In the genomic region with DNA sequence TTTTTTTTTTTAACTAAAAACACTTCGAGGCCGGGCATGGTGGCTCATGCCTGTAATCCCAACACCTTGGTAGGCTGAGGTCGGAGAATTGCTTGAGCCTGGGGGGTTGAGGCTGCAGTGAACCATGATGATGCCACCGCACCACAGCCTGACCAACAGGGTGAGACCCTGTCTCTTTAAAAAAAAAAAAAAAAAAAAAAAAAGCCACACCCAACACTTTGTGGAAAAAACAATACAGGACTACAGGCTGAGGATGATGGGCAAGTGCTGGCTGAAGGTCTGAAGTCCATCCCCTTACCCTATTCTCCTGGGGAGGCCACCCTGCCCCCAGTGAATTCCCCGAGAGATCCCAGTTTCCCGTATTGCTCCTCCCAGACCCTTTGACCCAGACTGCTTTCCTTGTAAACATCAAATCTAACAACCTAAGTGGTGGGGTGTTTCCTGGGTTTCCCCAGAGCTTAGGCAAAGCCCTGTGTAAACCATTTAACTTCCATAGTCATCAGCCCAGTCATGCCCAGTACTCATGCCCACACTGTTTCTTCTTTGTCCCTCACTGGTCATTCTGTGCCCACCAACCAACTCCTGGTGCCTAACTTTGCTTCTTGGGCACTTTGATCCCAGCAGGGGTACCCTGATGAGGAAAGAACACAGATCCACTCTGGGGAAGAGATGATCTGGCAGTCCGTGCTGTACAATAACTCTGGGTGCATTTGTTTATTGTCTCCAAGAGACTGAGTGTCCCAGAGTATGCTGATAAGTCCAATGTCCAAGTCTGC, we compare ENCODE assay signal across 1 cellular context.
A peak's percentile ranks its signal among the peaks of the same experiment; 100 is the strongest.
TF ChIP-seq lines count a peak whose summit lies in the region.

No MANE protein-coding gene starts in this region.

TF ChIP-seq in HepG2, 621 proteins besides CTCF, POLR2A, EP300 and RAD21 (continued from another document and continues in another):
- TF ChIP-seq HIC2 (CRISPR knock-in tag; IDR thresholded peaks at IDR 0.05; ENCODE audit: low read depth) (peak; percentile 98), CBX2 (IDR thresholded peaks at IDR 0.05; ENCODE audit: low read depth, low read length) (no peak), CBX2 (CRISPR knock-in tag; IDR thresholded peaks at IDR 0.05; ENCODE audit: low read depth) (0 out of 2 replicates have a peak, but pooled peaks have one; percentile 35), ZFP91 (CRISPR knock-in tag; IDR thresholded peaks at IDR 0.05; ENCODE audit: borderline replicate concordance) (peak; percentile 98), ASH2L (IDR thresholded peaks at IDR 0.05; ENCODE audit: insufficient read length, low read depth, low read length) (peak; percentile 84), PTBP1 (IDR thresholded peaks at IDR 0.05; ENCODE audit: low read depth, low read length, poor library complexity, severe bottlenecking) (no peak), ZBTB20 (CRISPR knock-in tag; IDR thresholded peaks at IDR 0.05; ENCODE audit: borderline replicate concordance, low read depth) (peak; percentile 88; the same call in 1 of the 2 replicates), CREB1 (IDR thresholded peaks at IDR 0.05) (no peak), CREB1 (CRISPR knock-in tag; IDR thresholded peaks at IDR 0.05) (0 out of 2 replicates have a peak, but pooled peaks have one; percentile 61), SETDB1 (CRISPR knock-in tag; IDR thresholded peaks at IDR 0.05; ENCODE audit: borderline replicate concordance) (no peak), CEBPG (CRISPR knock-in tag; IDR thresholded peaks at IDR 0.05) (peak; percentile 77), PHF8 (CRISPR knock-in tag; IDR thresholded peaks at IDR 0.05) (peak; percentile 20; the same call in 1 of the 2 replicates), CEBPB (IDR thresholded peaks at IDR 0.05; ENCODE audit: borderline replicate concordance, low read depth, low read length) (no peak), ZSCAN22 (CRISPR knock-in tag; IDR thresholded peaks at IDR 0.05) (no peak), DRAP1 (CRISPR knock-in tag; IDR thresholded peaks at IDR 0.05) (peak; percentile 50; the same call in 1 of the 2 replicates), MLX (CRISPR knock-in tag; IDR thresholded peaks at IDR 0.05) (peak; percentile 95), SOX6 (IDR thresholded peaks at IDR 0.05) (no peak), SOX6 (CRISPR knock-in tag; IDR thresholded peaks at IDR 0.05) (peak; percentile 96), RFXANK (CRISPR knock-in tag; IDR thresholded peaks at IDR 0.05) (no peak), SIX1 (CRISPR knock-in tag; IDR thresholded peaks at IDR 0.05; ENCODE audit: borderline replicate concordance) (no peak), HDAC6 (IDR thresholded peaks at IDR 0.05; ENCODE audit: low read depth, low read length) (no peak), ZNF331 (CRISPR knock-in tag; IDR thresholded peaks at IDR 0.05) (peak; percentile 54; the same call in 1 of the 2 replicates), KDM3A (CRISPR knock-in tag; IDR thresholded peaks at IDR 0.05; ENCODE audit: low read depth) (peak; percentile 64; the same call in 1 of the 2 replicates), MIER3 (CRISPR knock-in tag; IDR thresholded peaks at IDR 0.05; ENCODE audit: borderline replicate concordance) (peak; percentile 79; the same call in 1 of the 2 replicates), FOXJ3 (CRISPR knock-in tag; IDR thresholded peaks at IDR 0.05; ENCODE audit: borderline replicate concordance) (peak; percentile 83; the same call in 1 of the 2 replicates), ZNF367 (CRISPR knock-in tag; IDR thresholded peaks at IDR 0.05; ENCODE audit: borderline replicate concordance) (no peak), MAX (IDR thresholded peaks at IDR 0.05) (peak; percentile 50; the same call in 1 of the 2 replicates), SALL1 (CRISPR knock-in tag; IDR thresholded peaks at IDR 0.05) (peak; percentile 88), FOXO4 (CRISPR knock-in tag; conservative IDR thresholded peaks at IDR 0.05) (no peak), HDAC2 (CRISPR knock-in tag; IDR thresholded peaks at IDR 0.05) (peak; percentile 81), ZNF792 (CRISPR knock-in tag; IDR thresholded peaks at IDR 0.05) (peak; percentile 74; the same call in 1 of the 2 replicates), FOSL2 (CRISPR knock-in tag; IDR thresholded peaks at IDR 0.05) (peak; percentile 76), ZNF780A (CRISPR knock-in tag; IDR thresholded peaks at IDR 0.05) (no peak), GATAD1 (CRISPR knock-in tag; IDR thresholded peaks at IDR 0.05) (peak; percentile 63; the same call in 1 of the 2 replicates), HNF4A (CRISPR knock-in tag; IDR thresholded peaks at IDR 0.05) (peak; percentile 82), ZNF10 (CRISPR knock-in tag; IDR thresholded peaks at IDR 0.05; ENCODE audit: borderline replicate concordance, low read depth) (no peak), SNAPC2 (CRISPR knock-in tag; IDR thresholded peaks at IDR 0.05) (peak; percentile 58; the same call in 1 of the 2 replicates), ZNF263 (CRISPR knock-in tag; IDR thresholded peaks at IDR 0.05) (peak; percentile 67; the same call in 1 of the 2 replicates), LCORL (IDR thresholded peaks at IDR 0.05) (no peak), LCORL (CRISPR knock-in tag; IDR thresholded peaks at IDR 0.05) (peak; percentile 88; the same call in 1 of the 2 replicates), ZSCAN25 (CRISPR knock-in tag; IDR thresholded peaks at IDR 0.05) (peak; percentile 14; the same call in 1 of the 2 replicates), AHR (CRISPR knock-in tag; IDR thresholded peaks at IDR 0.05) (peak; percentile 76; the same call in 1 of the 2 replicates), SAP130 (CRISPR knock-in tag; IDR thresholded peaks at IDR 0.05; ENCODE audit: low read depth) (peak; percentile 86), ZFP36 (IDR thresholded peaks at IDR 0.05; ENCODE audit: borderline replicate concordance, low read depth, low read length, partially characterized antibody) (no peak), ZNF709 (CRISPR knock-in tag; IDR thresholded peaks at IDR 0.05) (peak; percentile 34; the same call in 1 of the 2 replicates), HNF4G (IDR thresholded peaks at IDR 0.05; ENCODE audit: borderline replicate concordance, low read depth, low read length) (peak; percentile 91), HNF4G (CRISPR knock-in tag; IDR thresholded peaks at IDR 0.05; ENCODE audit: borderline replicate concordance, low read depth) (peak; percentile 52; the same call in 1 of the 2 replicates), SIX4 (CRISPR knock-in tag; IDR thresholded peaks at IDR 0.05) (peak; percentile 84; the same call in 1 of the 2 replicates), TFAP4 (IDR thresholded peaks at IDR 0.05; ENCODE audit: borderline replicate concordance, low read depth) (peak; percentile 53; the same call in 1 of the 2 replicates), KLF16 (CRISPR knock-in tag; IDR thresholded peaks at IDR 0.05) (peak in 1 of 2 experiments; percentile 71; a peak in 1 of 4 replicates), HHEX (CRISPR knock-in tag; IDR thresholded peaks at IDR 0.05) (peak; percentile 86), ZNF382 (CRISPR knock-in tag; IDR thresholded peaks at IDR 0.05; ENCODE audit: borderline replicate concordance) (no peak), TFDP2 (CRISPR knock-in tag; IDR thresholded peaks at IDR 0.05) (no peak), ZNF24 (IDR thresholded peaks at IDR 0.05) (peak; percentile 54; the same call in 1 of the 2 replicates), HMG20B (CRISPR knock-in tag; conservative IDR thresholded peaks at IDR 0.05) (peak; percentile 77), NCOA2 (CRISPR knock-in tag; IDR thresholded peaks at IDR 0.05) (peak; percentile 97), ZNF296 (CRISPR knock-in tag; conservative IDR thresholded peaks at IDR 0.05) (no peak)
- TF ChIP-seq, protein P1, sequence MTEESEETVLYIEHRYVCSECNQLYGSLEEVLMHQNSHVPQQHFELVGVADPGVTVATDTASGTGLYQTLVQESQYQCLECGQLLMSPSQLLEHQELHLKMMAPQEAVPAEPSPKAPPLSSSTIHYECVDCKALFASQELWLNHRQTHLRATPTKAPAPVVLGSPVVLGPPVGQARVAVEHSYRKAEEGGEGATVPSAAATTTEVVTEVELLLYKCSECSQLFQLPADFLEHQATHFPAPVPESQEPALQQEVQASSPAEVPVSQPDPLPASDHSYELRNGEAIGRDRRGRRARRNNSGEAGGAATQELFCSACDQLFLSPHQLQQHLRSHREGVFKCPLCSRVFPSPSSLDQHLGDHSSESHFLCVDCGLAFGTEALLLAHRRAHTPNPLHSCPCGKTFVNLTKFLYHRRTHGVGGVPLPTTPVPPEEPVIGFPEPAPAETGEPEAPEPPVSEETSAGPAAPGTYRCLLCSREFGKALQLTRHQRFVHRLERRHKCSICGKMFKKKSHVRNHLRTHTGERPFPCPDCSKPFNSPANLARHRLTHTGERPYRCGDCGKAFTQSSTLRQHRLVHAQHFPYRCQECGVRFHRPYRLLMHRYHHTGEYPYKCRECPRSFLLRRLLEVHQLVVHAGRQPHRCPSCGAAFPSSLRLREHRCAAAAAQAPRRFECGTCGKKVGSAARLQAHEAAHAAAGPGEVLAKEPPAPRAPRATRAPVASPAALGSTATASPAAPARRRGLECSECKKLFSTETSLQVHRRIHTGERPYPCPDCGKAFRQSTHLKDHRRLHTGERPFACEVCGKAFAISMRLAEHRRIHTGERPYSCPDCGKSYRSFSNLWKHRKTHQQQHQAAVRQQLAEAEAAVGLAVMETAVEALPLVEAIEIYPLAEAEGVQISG (CRISPR knock-in tag; IDR thresholded peaks at IDR 0.05), result peak; percentile 65
- TF ChIP-seq, protein P2, sequence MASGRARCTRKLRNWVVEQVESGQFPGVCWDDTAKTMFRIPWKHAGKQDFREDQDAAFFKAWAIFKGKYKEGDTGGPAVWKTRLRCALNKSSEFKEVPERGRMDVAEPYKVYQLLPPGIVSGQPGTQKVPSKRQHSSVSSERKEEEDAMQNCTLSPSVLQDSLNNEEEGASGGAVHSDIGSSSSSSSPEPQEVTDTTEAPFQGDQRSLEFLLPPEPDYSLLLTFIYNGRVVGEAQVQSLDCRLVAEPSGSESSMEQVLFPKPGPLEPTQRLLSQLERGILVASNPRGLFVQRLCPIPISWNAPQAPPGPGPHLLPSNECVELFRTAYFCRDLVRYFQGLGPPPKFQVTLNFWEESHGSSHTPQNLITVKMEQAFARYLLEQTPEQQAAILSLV (CRISPR knock-in tag; IDR thresholded peaks at IDR 0.05; ENCODE audit: borderline replicate concordance), result no peak
